Comparison of ENCODE assay signal across 8 cellular contexts in genomic region chr5:138339086-138339456, GRCh38. TPM values are rescaled to one million over a fixed set of nuclear protein-coding genes. Genes with fewer than 3 reads are reported as not detected.
DNase-seq lines count a peak whose midpoint lies in the region; ATAC-seq and TF ChIP-seq lines count a peak whose summit lies in the region.

No MANE protein-coding gene starts in this region.

- no peak for TF ChIP-seq CTCF in omental fat pad (IDR thresholded peaks at IDR 0.05)

- H3K4me3 Mint-ChIP-seq in activated T-cell treated with anti-CD3 and anti-CD28 coated beads, Interleukin-2, amount 50 U/mL, for 24 hours, result peak overlapping the region; percentile 87
- peak overlapping the region; percentile 93 for H3K4me3 Mint-ChIP-seq in activated naive CD8-positive, alpha-beta T cell
- H3K4me3 Mint-ChIP-seq in stimulated activated naive CD8-positive, alpha-beta T cell treated with anti-CD3 and anti-CD28 coated beads, Interleukin-15, amount 100 ng/mL, for 72 hours, result peak overlapping the region; percentile 87 to 97

- peaks cover 45% of the 10 kb centered on the region for H3K4me1 Mint-ChIP-seq in activated T-cell treated with anti-CD3 and anti-CD28 coated beads, Interleukin-2, amount 50 U/mL, for 24 hours (ENCODE audit: low read depth)
- H3K4me1 Mint-ChIP-seq in activated naive CD8-positive, alpha-beta T cell (ENCODE audit: low read depth), result peaks cover 38% of the 10 kb centered on the region
- peaks cover 54% of the 10 kb centered on the region for H3K4me1 Mint-ChIP-seq in stimulated activated naive CD8-positive, alpha-beta T cell treated with anti-CD3 and anti-CD28 coated beads, Interleukin-15, amount 100 ng/mL, for 72 hours

- no peak for ATAC-seq in stimulated activated naive CD8-positive, alpha-beta T cell treated with anti-CD3 and anti-CD28 coated beads, Interleukin-15, amount 100 ng/mL, for 72 hours
- no peak for ATAC-seq in omental fat pad (ENCODE audit: low FRiP score)

- H3K36me3 Mint-ChIP-seq in activated T-cell treated with anti-CD3 and anti-CD28 coated beads, Interleukin-2, amount 50 U/mL, for 24 hours (ENCODE audit: low read depth), result peaks cover 40% of the 10 kb centered on the region
- no peaks in the 10 kb centered on the region for H3K36me3 Mint-ChIP-seq in activated naive CD8-positive, alpha-beta T cell

- H3K27ac Mint-ChIP-seq in activated T-cell treated with anti-CD3 and anti-CD28 coated beads, Interleukin-2, amount 50 U/mL, for 24 hours, result peak overlapping the region; percentile 92
- H3K27ac Mint-ChIP-seq in activated naive CD8-positive, alpha-beta T cell, result peak overlapping the region; percentile 93
- H3K27ac Mint-ChIP-seq in stimulated activated naive CD8-positive, alpha-beta T cell treated with anti-CD3 and anti-CD28 coated beads, Interleukin-15, amount 100 ng/mL, for 72 hours, result peak overlapping the region; percentile 83 to 98

- H3K27me3 Mint-ChIP-seq in activated T-cell treated with anti-CD3 and anti-CD28 coated beads, Interleukin-2, amount 50 U/mL, for 24 hours, result no peaks in the 10 kb centered on the region
- no peaks in the 10 kb centered on the region for H3K27me3 Mint-ChIP-seq in activated naive CD8-positive, alpha-beta T cell
- H3K27me3 Mint-ChIP-seq in stimulated activated naive CD8-positive, alpha-beta T cell treated with anti-CD3 and anti-CD28 coated beads, Interleukin-15, amount 100 ng/mL, for 72 hours, result no peaks in the 10 kb centered on the region

- no peak for DNase-seq in activated T-cell treated with anti-CD3 and anti-CD28 coated beads, Interleukin-2, amount 50 U/mL, for 24 hours
- no peak for DNase-seq in activated T-cell treated with anti-CD3 and anti-CD28 coated beads, Interleukin-2, amount 50 U/mL, for 48 hours
- peak; percentile 15 for DNase-seq in iPS-NIHi11 (ENCODE audit: low spot score)
- no peak for DNase-seq in stimulated activated naive CD8-positive, alpha-beta T cell treated with anti-CD3 and anti-CD28 coated beads, Interleukin-15, amount 100 ng/mL, for 72 hours
- DNase-seq in NCI-H1092 treated with DMSO at 0.1 percent for 48 hours (lab: John Stamatoyannopoulos, UW), result no peak
- no peak for DNase-seq in omental fat pad (ENCODE audit: low spot score)
- no peak for DNase-seq in NCI-H187 treated with DMSO at 0.1 percent for 48 hours (lab: John Stamatoyannopoulos, UW)

- H3K9me3 Mint-ChIP-seq in activated T-cell treated with anti-CD3 and anti-CD28 coated beads, Interleukin-2, amount 50 U/mL, for 24 hours, result no peaks in the 10 kb centered on the region
- no peaks in the 10 kb centered on the region for H3K9me3 Mint-ChIP-seq in activated naive CD8-positive, alpha-beta T cell (ENCODE audit: low read depth)
- no peaks in the 10 kb centered on the region for H3K9me3 Mint-ChIP-seq in stimulated activated naive CD8-positive, alpha-beta T cell treated with anti-CD3 and anti-CD28 coated beads, Interleukin-15, amount 100 ng/mL, for 72 hours

RNA-seq across cellular contexts. Expression of gene FAM53C, which starts 1.0 kb away (rescaled TPM):
- 10 to 100 TPM; 21.9 to 38.7 (median 25.3) TPM for total RNA-seq in omental fat pad

RNA-seq across cellular contexts. Expression of gene CDC25C, which starts 7.5 kb away (rescaled TPM):
- under 1 TPM in 2 of 4 donors, not detected in 2; 0.56 to 0.72 TPM for total RNA-seq in omental fat pad

RNA-seq across cellular contexts. Expression of gene KDM3B, which starts 13.4 kb away (rescaled TPM):
- 10 to 100 TPM; 47.6 to 66.2 (median 54.1) TPM for total RNA-seq in omental fat pad
